7 cellular contexts compared by ENCODE assay signal in the genomic region with DNA sequence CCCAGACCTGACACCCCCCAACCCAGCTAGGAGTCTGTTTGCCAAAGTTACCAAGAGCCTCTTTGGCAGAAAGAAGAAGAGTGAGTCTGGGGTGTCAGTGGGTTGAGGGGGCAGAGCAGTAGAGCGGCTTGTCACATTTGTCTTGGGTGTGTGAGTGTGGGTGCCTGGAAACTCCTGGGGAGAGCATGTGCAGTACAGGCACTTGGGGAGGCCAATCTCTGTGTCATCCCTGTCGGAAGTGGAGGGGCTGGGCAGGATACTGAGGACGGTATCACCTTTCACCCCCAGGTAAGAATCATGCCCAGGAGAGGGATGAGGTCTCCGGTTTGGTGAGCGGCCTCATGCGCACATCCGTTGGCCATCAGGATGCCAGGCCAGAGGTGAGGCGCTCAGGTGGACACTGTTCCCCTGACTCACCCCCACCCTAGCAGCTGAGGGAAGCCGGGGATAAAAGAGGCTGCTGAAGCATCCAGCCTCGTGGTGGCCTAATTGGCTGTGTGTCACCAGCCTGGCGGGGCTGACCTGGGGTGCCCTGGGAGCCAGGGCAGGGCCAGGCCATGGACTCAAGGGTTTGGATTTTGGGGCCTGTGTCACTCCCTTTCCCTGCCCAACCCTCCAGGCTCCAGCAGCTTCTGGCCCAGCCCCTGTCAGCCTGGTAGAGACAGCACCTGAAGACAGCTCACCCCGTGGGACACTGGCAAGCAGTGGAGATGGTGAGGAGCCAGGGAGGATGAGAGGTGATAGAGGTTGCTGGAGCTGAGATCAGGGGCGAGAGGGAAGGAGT. TPM values are rescaled to one million over a fixed set of nuclear protein-coding genes. Genes with fewer than 3 reads are reported as not detected.
A peak's percentile ranks its signal among the peaks of the same experiment; 100 is the strongest.
DNase-seq lines count a peak whose midpoint lies in the region; ATAC-seq and TF ChIP-seq lines count a peak whose summit lies in the region.
"Had no signal": no experiment of that assay in that cellular context is flagged by ENCODE, and none has a peak within 500 bp of the region (broad histone marks: within the 10 kb centered on the region; RNA-seq: fewer than 3 reads in every experiment).

No MANE protein-coding gene starts in this region.

- peaks cover 51% of the 10 kb centered on the region for H3K79me2 ChIP-seq in HCT116 (ENCODE audit: insufficient read depth, low read length)

- H3K27me3 ChIP-seq in HCT116 (ENCODE audit: insufficient read depth, low read length) = no peaks in the 10 kb centered on the region
- H3K27me3 ChIP-seq in ascending aorta = no peaks in the 10 kb centered on the region

- peaks cover 41 to 91% of the 10 kb centered on the region in 2 experiments for H3K4me1 ChIP-seq in HCT116 (ENCODE audit: control insufficient read depth in 1 of 2, insufficient read depth in 2 of 2, low read length in 2 of 2)
- H3K4me1 ChIP-seq in ascending aorta = peaks cover 37 to 60% of the 10 kb centered on the region in 2 donors

- peak overlapping the region; percentile 12 for H3K4me3 Mint-ChIP-seq in nephron progenitor cell

- no peak overlapping the region for H3K4me3 ChIP-seq in HCT116 (replicated peaks in 1 of 2; ENCODE audit: low read depth in 1 of 2, low read length in 2 of 2)
- peak overlapping the region; percentile 85 to 91 for H3K4me3 ChIP-seq in ascending aorta

- no peaks in the 10 kb centered on the region for H3K9me3 Mint-ChIP-seq in nephron progenitor cell

- TF ChIP-seq CTCF in HCT116 (IDR thresholded peaks at IDR 0.05 in 2 of 3, conservative IDR thresholded peaks at IDR 0.05 in 1 of 3; ENCODE audit: borderline replicate concordance in 1 of 3, insufficient read depth in 1 of 3, low read depth in 2 of 3, low read length in 2 of 3) = no peak
- TF ChIP-seq CTCF in ascending aorta (IDR thresholded peaks at IDR 0.05) = no peak
- TF ChIP-seq CTCF in nephron progenitor cell (IDR thresholded peaks at IDR 0.05) = no peak

- H3K9me2 ChIP-seq in HCT116 (ENCODE audit: insufficient read depth) = no peaks in the 10 kb centered on the region

- no peak for ATAC-seq in HCT116
- ATAC-seq in HG02884 (IDR thresholded peaks at IDR 0.05; ENCODE audit: unreplicated experiment) = no peak
- ATAC-seq in HG03045 (IDR thresholded peaks at IDR 0.05; ENCODE audit: unreplicated experiment) = no peak

- H3K36me3 Mint-ChIP-seq in nephron progenitor cell (ENCODE audit: low read depth) = peaks cover 16% of the 10 kb centered on the region

- RAD21 ChIA-PET in HCT116 (lab: Charles Lee; ENCODE audit: low non-redundant PET in 1 of 2, low total read pairs in 2 of 2, uncharacterized antibody in 2 of 2, unreplicated experiment in 2 of 2) = no interaction called here

- H3K4me2 ChIP-seq in HCT116 (ENCODE audit: low read length) = peak overlapping the region; percentile 93

- DNase-seq in HCT116 (ENCODE audit: low read depth, low spot score) (no peak), ascending aorta (ENCODE audit: low spot score in 2 of 2) (peak in 1 of 2 donors; percentile 64), nephron progenitor cell (no peak), HK-2 (ENCODE audit: unreplicated experiment) (no peak)
- DNase-seq: NCI-H2171 treated with DMSO at 0.1 percent for 48 hours had no signal

- H3K27ac Mint-ChIP-seq in nephron progenitor cell = peak overlapping the region; percentile 71

- H4K20me1 ChIP-seq in HCT116 (ENCODE audit: insufficient read depth) = no peaks in the 10 kb centered on the region

- no TSS peak for BruUV-seq in HCT116 (replicated peaks; lab: Mats Ljungman, UMichigan)

- CTCF ChIA-PET in HCT116 (lab: Charles Lee) = no interaction called here

- H3K9me3 ChIP-seq in HCT116 (ENCODE audit: control insufficient read depth in 1 of 2, insufficient read depth in 1 of 2, low read depth in 1 of 2, low read length in 2 of 2) (no peaks in the 10 kb centered on the region), ascending aorta (no peaks in the 10 kb centered on the region)

- no peak overlapping the region; the same call in 1 of the 2 replicates for H3K9ac ChIP-seq in HCT116 (ENCODE audit: low read length)

- peaks cover 3 to 46% of the 10 kb centered on the region in 2 experiments; a peak in 3 of 4 replicates for H3K36me3 ChIP-seq in HCT116 (ENCODE audit: control insufficient read depth in 1 of 2, insufficient read depth in 2 of 2, low read length in 2 of 2)
- H3K36me3 ChIP-seq in ascending aorta = peaks cover 34 to 50% of the 10 kb centered on the region in 2 donors

- peaks cover 67% of the 10 kb centered on the region for H3K4me1 Mint-ChIP-seq in nephron progenitor cell

- peaks cover 2% of the 10 kb centered on the region for H3K27me3 Mint-ChIP-seq in nephron progenitor cell (ENCODE audit: low read depth, poor library complexity)

- H3K27ac ChIP-seq in HCT116 (ENCODE audit: low read depth, low read length) (peak overlapping the region; percentile 25; the same call in 1 of the 2 replicates), ascending aorta (peak overlapping the region; percentile 96 to 99)

- TF ChIP-seq POLR2A in HCT116 (IDR thresholded peaks at IDR 0.05; ENCODE audit: borderline replicate concordance, extremely low read depth, insufficient read depth, insufficient read length) = no peak

- no peak for TF ChIP-seq RAD21 in HCT116 (IDR thresholded peaks at IDR 0.05; ENCODE audit: low read depth)

- intact Hi-C loops in HCT116 (cut with micrococcal nuclease) (no loop called here), ascending aorta (cut with DNase I) (loop anchor here (5.0 to 10.0 kb wide), 3 partner anchors 144 to 691 kb away; a partner anchor contains a TSS)

- no peak overlapping the region for H2AFZ ChIP-seq in HCT116 (ENCODE audit: low read depth, low read length, poor library complexity, severe bottlenecking)

- POLR2A ChIA-PET in HCT116 (lab: Charles Lee) = interaction anchor here (0.6 kb wide), 1 partner anchor 14 kb away, joined by 3 read pairs; no protein-coding TSS in a partner anchor

TF ChIP-seq in HCT116, 20 proteins besides CTCF, POLR2A, EP300 and RAD21 (continues in another document):
- TF ChIP-seq SP1 (IDR thresholded peaks at IDR 0.05; ENCODE audit: low read depth) (no peak), EZH2phosphoT487 (IDR thresholded peaks at IDR 0.05; ENCODE audit: borderline replicate concordance) (no peak), SIN3A (IDR thresholded peaks at IDR 0.05; ENCODE audit: low read depth) (no peak), EGR1 (IDR thresholded peaks at IDR 0.05; ENCODE audit: low read depth) (no peak), CBX3 (IDR thresholded peaks at IDR 0.05; ENCODE audit: low read depth) (no peak)
- TF ChIP-seq, protein P1, sequence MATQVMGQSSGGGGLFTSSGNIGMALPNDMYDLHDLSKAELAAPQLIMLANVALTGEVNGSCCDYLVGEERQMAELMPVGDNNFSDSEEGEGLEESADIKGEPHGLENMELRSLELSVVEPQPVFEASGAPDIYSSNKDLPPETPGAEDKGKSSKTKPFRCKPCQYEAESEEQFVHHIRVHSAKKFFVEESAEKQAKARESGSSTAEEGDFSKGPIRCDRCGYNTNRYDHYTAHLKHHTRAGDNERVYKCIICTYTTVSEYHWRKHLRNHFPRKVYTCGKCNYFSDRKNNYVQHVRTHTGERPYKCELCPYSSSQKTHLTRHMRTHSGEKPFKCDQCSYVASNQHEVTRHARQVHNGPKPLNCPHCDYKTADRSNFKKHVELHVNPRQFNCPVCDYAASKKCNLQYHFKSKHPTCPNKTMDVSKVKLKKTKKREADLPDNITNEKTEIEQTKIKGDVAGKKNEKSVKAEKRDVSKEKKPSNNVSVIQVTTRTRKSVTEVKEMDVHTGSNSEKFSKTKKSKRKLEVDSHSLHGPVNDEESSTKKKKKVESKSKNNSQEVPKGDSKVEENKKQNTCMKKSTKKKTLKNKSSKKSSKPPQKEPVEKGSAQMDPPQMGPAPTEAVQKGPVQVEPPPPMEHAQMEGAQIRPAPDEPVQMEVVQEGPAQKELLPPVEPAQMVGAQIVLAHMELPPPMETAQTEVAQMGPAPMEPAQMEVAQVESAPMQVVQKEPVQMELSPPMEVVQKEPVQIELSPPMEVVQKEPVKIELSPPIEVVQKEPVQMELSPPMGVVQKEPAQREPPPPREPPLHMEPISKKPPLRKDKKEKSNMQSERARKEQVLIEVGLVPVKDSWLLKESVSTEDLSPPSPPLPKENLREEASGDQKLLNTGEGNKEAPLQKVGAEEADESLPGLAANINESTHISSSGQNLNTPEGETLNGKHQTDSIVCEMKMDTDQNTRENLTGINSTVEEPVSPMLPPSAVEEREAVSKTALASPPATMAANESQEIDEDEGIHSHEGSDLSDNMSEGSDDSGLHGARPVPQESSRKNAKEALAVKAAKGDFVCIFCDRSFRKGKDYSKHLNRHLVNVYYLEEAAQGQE (IDR thresholded peaks at IDR 0.05; ENCODE audit: low read depth) = no peak
- TF ChIP-seq, protein P2, sequence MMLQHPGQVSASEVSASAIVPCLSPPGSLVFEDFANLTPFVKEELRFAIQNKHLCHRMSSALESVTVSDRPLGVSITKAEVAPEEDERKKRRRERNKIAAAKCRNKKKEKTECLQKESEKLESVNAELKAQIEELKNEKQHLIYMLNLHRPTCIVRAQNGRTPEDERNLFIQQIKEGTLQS (IDR thresholded peaks at IDR 0.05) = no peak
- TF ChIP-seq, protein P3, sequence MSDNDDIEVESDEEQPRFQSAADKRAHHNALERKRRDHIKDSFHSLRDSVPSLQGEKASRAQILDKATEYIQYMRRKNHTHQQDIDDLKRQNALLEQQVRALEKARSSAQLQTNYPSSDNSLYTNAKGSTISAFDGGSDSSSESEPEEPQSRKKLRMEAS (IDR thresholded peaks at IDR 0.05) = no peak

RNA-seq across cellular contexts. Expression of a gene that starts 3.3 kb away (rescaled TPM):
- total RNA-seq in HCT116 (2021; ENCODE audit: unreplicated experiment) (56.1 TPM), ascending aorta (107 TPM)
- polyA plus RNA-seq in HCT116 (2012) = 67.3 and 78.0 TPM in 2 replicates

RNA-seq across cellular contexts. Expression of a gene that starts 3.6 kb away (rescaled TPM):
- 0.96 TPM for total RNA-seq in HCT116 (2021; ENCODE audit: unreplicated experiment)
- 2.4 and 3.1 TPM in 2 replicates for polyA plus RNA-seq in HCT116 (2012)
- total RNA-seq in ascending aorta = not detected

RNA-seq across cellular contexts. Expression of a gene that starts 4.8 kb away (rescaled TPM):
- total RNA-seq in HCT116 (2021; ENCODE audit: unreplicated experiment) (11.6 TPM), ascending aorta (15.1 TPM)
- polyA plus RNA-seq in HCT116 (2012) = 5.2 and 6.1 TPM in 2 replicates

RNA-seq across cellular contexts. Expression of a gene that starts 15.5 kb away (rescaled TPM):
- total RNA-seq in HCT116 (2021; ENCODE audit: unreplicated experiment) (0.52 TPM), ascending aorta (not detected)
- 0.26 and 0.35 TPM in 2 replicates for polyA plus RNA-seq in HCT116 (2012)

RNA-seq across cellular contexts. Expression of a gene that starts 28.2 kb away (rescaled TPM):
- total RNA-seq in HCT116 (2021; ENCODE audit: unreplicated experiment) (2,296 TPM), ascending aorta (1,693 TPM)
- 2,510 and 2,655 TPM in 2 replicates for polyA plus RNA-seq in HCT116 (2012)

Comparison
In these comparisons a context has a peak if more than half of its experiments do, and no peak if none do; other contexts are left out.
1. H3K4me3 ChIP-seq: peak in ascending aorta (2 of 2); none in HCT116 (0 of 2).